8 cellular contexts compared by ENCODE assay signal in genomic region chr7:36473454-36474282, GRCh38.
A peak's percentile ranks its signal among the peaks of the same experiment; 100 is the strongest.
DNase-seq lines count a peak whose midpoint lies in the region; ATAC-seq and TF ChIP-seq lines count a peak whose summit lies in the region.

No MANE protein-coding gene starts in this region.

- no peaks in the 10 kb centered on the region for H3K36me3 ChIP-seq in Karpas-422 (ENCODE audit: insufficient read depth, low read length)
- no peaks in the 10 kb centered on the region for H3K36me3 ChIP-seq in psoas muscle (ENCODE audit: insufficient read depth in 1 of 2, low read depth in 1 of 2)

- H3K27me3 ChIP-seq in Karpas-422 (ENCODE audit: low read length) (no peaks in the 10 kb centered on the region), psoas muscle (ENCODE audit: insufficient read depth in 3 of 3, low read length in 2 of 3) (no peaks in the 10 kb centered on the region)

- intact Hi-C loops in psoas muscle (cut with DNase I): no loop called here

- H3K9me3 ChIP-seq in Karpas-422 (ENCODE audit: low read length): no peaks in the 10 kb centered on the region
- no peaks in the 10 kb centered on the region for H3K9me3 ChIP-seq in psoas muscle

- H3K4me1 ChIP-seq in Karpas-422 (ENCODE audit: low read length): peaks cover 3% of the 10 kb centered on the region; the same call in 1 of the 2 replicates
- no peaks in the 10 kb centered on the region for H3K4me1 ChIP-seq in psoas muscle

- H3K27ac ChIP-seq in Karpas-422 (ENCODE audit: low read length) (no peak overlapping the region), psoas muscle (no peak overlapping the region)

- no peak overlapping the region for H2AFZ ChIP-seq in Karpas-422 (ENCODE audit: low read length)

- H3K9ac ChIP-seq in Karpas-422 (ENCODE audit: low read length): no peak overlapping the region

- DNase-seq in NCI-H82 (lab: John Stamatoyannopoulos, UW) (peak; percentile 75), NCI-H82 treated with DMSO at 0.1 percent for 48 hours (lab: John Stamatoyannopoulos, UW; ENCODE audit: unreplicated experiment) (no peak), Karpas-422 (peak; percentile 74), fibroblast of pulmonary artery (ENCODE audit: low read depth) (peak; percentile 31), psoas muscle (peak in 1 of 2 donors; percentile 40), AG08396 (ENCODE audit: low spot score) (no peak)
- no peak for DNase-seq in T-helper 2 cell treated with Interferon-gamma antibody and Interleukin-4, amounts not matched to agents 5 μg/mL and 100 μg/mL, for 36 hours (ENCODE audit: low spot score)

- TF ChIP-seq CTCF in fibroblast of pulmonary artery (IDR thresholded peaks at IDR 0.05; ENCODE audit: low read length, missing control alignments): peak; percentile 59
- peak; percentile 23 for TF ChIP-seq CTCF in psoas muscle (IDR thresholded peaks at IDR 0.05)

- no peaks in the 10 kb centered on the region for H4K20me1 ChIP-seq in Karpas-422 (ENCODE audit: insufficient read depth, low read depth, low read length)

- no peak overlapping the region for H3K4me3 ChIP-seq in Karpas-422 (ENCODE audit: low read length)
- no peak overlapping the region for H3K4me3 ChIP-seq in fibroblast of pulmonary artery (replicated peaks; ENCODE audit: low read depth, low read length)
- H3K4me3 ChIP-seq in psoas muscle: no peak overlapping the region

- peaks cover 24% of the 10 kb centered on the region for H3K4me1 Mint-ChIP-seq in T-helper 2 cell treated with Interferon-gamma antibody and Interleukin-4, amounts not matched to agents 5 μg/mL and 100 μg/mL, for 36 hours (ENCODE audit: low read depth)

- no peaks in the 10 kb centered on the region for H3K9me2 ChIP-seq in Karpas-422 (replicated peaks; ENCODE audit: insufficient read depth, low read length)

- H3K4me2 ChIP-seq in Karpas-422 (ENCODE audit: low read depth, low read length, poor library complexity, severe bottlenecking): no peak overlapping the region

- H3K9me3 Mint-ChIP-seq in T-helper 2 cell treated with Interferon-gamma antibody and Interleukin-4, amounts not matched to agents 5 μg/mL and 100 μg/mL, for 36 hours: peaks cover under 1% of the 10 kb centered on the region

- ATAC-seq in psoas muscle: no peak
- ATAC-seq in GM19467 (IDR thresholded peaks at IDR 0.05; ENCODE audit: unreplicated experiment): no peak

- WGBS in psoas muscle, 3 donors: 51 to 62% (median 55%) methylated on average over 12 of the region's 12 CpGs

- no peak overlapping the region for H3K4me3 Mint-ChIP-seq in T-helper 2 cell treated with Interferon-gamma antibody and Interleukin-4, amounts not matched to agents 5 μg/mL and 100 μg/mL, for 36 hours

- H3K79me2 ChIP-seq in Karpas-422 (ENCODE audit: low read length): no peaks in the 10 kb centered on the region

- no peaks in the 10 kb centered on the region for H3K27me3 Mint-ChIP-seq in T-helper 2 cell treated with Interferon-gamma antibody and Interleukin-4, amounts not matched to agents 5 μg/mL and 100 μg/mL, for 36 hours (ENCODE audit: low read depth)

- H3K27ac Mint-ChIP-seq in T-helper 2 cell treated with Interferon-gamma antibody and Interleukin-4, amounts not matched to agents 5 μg/mL and 100 μg/mL, for 36 hours: peak overlapping the region; percentile 37

- H3K36me3 Mint-ChIP-seq in T-helper 2 cell treated with Interferon-gamma antibody and Interleukin-4, amounts not matched to agents 5 μg/mL and 100 μg/mL, for 36 hours (ENCODE audit: low read depth): no peaks in the 10 kb centered on the region

Comparison
In these comparisons a context has a peak if more than half of its experiments do, and no peak if none do; other contexts are left out.
1. DNase-seq: peak in NCI-H82 (single experiment), Karpas-422 (single experiment) and fibroblast of pulmonary artery (single experiment); none in NCI-H82 treated with DMSO at 0.1 percent for 48 hours (single experiment), T-helper 2 cell treated with Interferon-gamma antibody and Interleukin-4, amounts not matched to agents 5 μg/mL and 100 μg/mL, for 36 hours (single experiment) and AG08396 (single experiment).